In genomic region chr2:101512993-101513392, GRCh38 we compare ENCODE assay signal across 12 cellular contexts. TPM values are rescaled to one million over a fixed set of nuclear protein-coding genes. Genes with fewer than 3 reads are reported as not detected.
"Had no signal": no experiment of that assay in that cellular context is flagged by ENCODE, and none has a peak within 500 bp of the region (broad histone marks: within the 10 kb centered on the region; RNA-seq: fewer than 3 reads in every experiment).

No MANE protein-coding gene starts in this region.

- H3K27ac ChIP-seq: GM23248 had no signal

- H3K9ac ChIP-seq: GM23248 had no signal

- H3K27ac Mint-ChIP-seq: GM23338, H9, HFFc6 had no signal

- DNase-seq: GM23248, GOT3, H7, H9, HCEC 1CT, HFFc6 had no signal

- H3K4me3 ChIP-seq: GM23248, GM23338, HAP-1 had no signal

- H3K4me3 Mint-ChIP-seq: GM23338, H9, HFFc6 had no signal

- FAIRE-seq: H1, H54 had no signal

- ATAC-seq: GM23338, HCT116 had no signal

- H2AFZ ChIP-seq: GM23248, GM23338 had no signal

- H3K36me3 ChIP-seq: HAP-1 had no signal

- H3K4me1 ChIP-seq: HAP-1 had no signal

- H3K4me2 ChIP-seq: GM23338 had no signal

- H3K9me3 ChIP-seq: HAP-1 had no signal

RNA-seq across cellular contexts. Expression of gene RFX8, which starts 38.1 kb away (rescaled TPM):
- total RNA-seq: H4, H7 had no signal
